3 cellular contexts compared by ENCODE assay signal in genomic region chr16:75172578-75172977, GRCh38.
TF ChIP-seq lines count a peak whose summit lies in the region.

No MANE protein-coding gene starts in this region.

TF ChIP-seq in A549, 52 proteins besides CTCF, POLR2A, EP300 and RAD21:
- TF ChIP-seq, protein P1, sequence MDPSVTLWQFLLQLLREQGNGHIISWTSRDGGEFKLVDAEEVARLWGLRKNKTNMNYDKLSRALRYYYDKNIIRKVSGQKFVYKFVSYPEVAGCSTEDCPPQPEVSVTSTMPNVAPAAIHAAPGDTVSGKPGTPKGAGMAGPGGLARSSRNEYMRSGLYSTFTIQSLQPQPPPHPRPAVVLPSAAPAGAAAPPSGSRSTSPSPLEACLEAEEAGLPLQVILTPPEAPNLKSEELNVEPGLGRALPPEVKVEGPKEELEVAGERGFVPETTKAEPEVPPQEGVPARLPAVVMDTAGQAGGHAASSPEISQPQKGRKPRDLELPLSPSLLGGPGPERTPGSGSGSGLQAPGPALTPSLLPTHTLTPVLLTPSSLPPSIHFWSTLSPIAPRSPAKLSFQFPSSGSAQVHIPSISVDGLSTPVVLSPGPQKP (IDR thresholded peaks at IDR 0.05; ENCODE audit: low read depth, low read length): no peak
- TF ChIP-seq MAFK (IDR thresholded peaks at IDR 0.05; ENCODE audit: partially characterized antibody): peak; percentile 63

TF ChIP-seq in IMR-90, 13 proteins besides CTCF, POLR2A, EP300 and RAD21:
- TF ChIP-seq MAFK (IDR thresholded peaks at IDR 0.05; ENCODE audit: low read depth, low read length) (0 out of 2 replicates have a peak, but pooled peaks have one; percentile 37), CHD1 (IDR thresholded peaks at IDR 0.05; ENCODE audit: low read depth, low read length) (no peak)

TF ChIP-seq in K562, 482 proteins besides CTCF, POLR2A, EP300 and RAD21:
- no peak for TF ChIP-seq ESRRA (IDR thresholded peaks at IDR 0.05; ENCODE audit: borderline replicate concordance, low read depth)
- TF ChIP-seq HDAC2 (IDR thresholded peaks at IDR 0.05): no peak
- TF ChIP-seq ZNF316 (IDR thresholded peaks at IDR 0.05): peak; percentile 58; the same call in 1 of the 2 replicates
- no peak for TF ChIP-seq HCFC1 (IDR thresholded peaks at IDR 0.05; ENCODE audit: low read depth, low read length)
- no peak for TF ChIP-seq GTF2F1 (IDR thresholded peaks at IDR 0.05; ENCODE audit: low read depth, low read length)
- TF ChIP-seq, protein P2, sequence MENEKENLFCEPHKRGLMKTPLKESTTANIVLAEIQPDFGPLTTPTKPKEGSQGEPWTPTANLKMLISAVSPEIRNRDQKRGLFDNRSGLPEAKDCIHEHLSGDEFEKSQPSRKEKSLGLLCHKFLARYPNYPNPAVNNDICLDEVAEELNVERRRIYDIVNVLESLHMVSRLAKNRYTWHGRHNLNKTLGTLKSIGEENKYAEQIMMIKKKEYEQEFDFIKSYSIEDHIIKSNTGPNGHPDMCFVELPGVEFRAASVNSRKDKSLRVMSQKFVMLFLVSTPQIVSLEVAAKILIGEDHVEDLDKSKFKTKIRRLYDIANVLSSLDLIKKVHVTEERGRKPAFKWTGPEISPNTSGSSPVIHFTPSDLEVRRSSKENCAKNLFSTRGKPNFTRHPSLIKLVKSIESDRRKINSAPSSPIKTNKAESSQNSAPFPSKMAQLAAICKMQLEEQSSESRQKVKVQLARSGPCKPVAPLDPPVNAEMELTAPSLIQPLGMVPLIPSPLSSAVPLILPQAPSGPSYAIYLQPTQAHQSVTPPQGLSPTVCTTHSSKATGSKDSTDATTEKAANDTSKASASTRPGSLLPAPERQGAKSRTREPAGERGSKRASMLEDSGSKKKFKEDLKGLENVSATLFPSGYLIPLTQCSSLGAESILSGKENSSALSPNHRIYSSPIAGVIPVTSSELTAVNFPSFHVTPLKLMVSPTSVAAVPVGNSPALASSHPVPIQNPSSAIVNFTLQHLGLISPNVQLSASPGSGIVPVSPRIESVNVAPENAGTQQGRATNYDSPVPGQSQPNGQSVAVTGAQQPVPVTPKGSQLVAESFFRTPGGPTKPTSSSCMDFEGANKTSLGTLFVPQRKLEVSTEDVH (IDR thresholded peaks at IDR 0.05; ENCODE audit: low read depth, partially characterized antibody): no peak
- no peak for TF ChIP-seq NFIX (CRISPR knock-in tag; IDR thresholded peaks at IDR 0.05; ENCODE audit: low read depth)
- no peak for TF ChIP-seq CHD1 (IDR thresholded peaks at IDR 0.05; ENCODE audit: low read length)
- no peak for TF ChIP-seq CCNT2 (IDR thresholded peaks at IDR 0.05; ENCODE audit: borderline replicate concordance, extremely low read depth, insufficient read length, low read depth, low read length)
- TF ChIP-seq, protein P3, sequence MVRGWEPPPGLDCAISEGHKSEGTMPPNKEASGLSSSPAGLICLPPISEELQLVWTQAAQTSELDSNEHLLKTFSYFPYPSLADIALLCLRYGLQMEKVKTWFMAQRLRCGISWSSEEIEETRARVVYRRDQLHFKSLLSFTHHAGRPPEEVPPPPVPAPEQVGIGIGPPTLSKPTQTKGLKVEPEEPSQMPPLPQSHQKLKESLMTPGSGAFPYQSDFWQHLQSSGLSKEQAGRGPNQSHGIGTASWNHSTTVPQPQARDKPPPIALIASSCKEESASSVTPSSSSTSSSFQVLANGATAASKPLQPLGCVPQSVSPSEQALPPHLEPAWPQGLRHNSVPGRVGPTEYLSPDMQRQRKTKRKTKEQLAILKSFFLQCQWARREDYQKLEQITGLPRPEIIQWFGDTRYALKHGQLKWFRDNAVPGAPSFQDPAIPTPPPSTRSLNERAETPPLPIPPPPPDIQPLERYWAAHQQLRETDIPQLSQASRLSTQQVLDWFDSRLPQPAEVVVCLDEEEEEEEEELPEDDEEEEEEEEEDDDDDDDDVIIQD (CRISPR knock-in tag; IDR thresholded peaks at IDR 0.05): no peak
- TF ChIP-seq MED1 (CRISPR knock-in tag; IDR thresholded peaks at IDR 0.05; ENCODE audit: borderline replicate concordance): no peak
- TF ChIP-seq C11orf30 (IDR thresholded peaks at IDR 0.05; ENCODE audit: low read depth): peak; percentile 20; the same call in 1 of the 2 replicates
